In the genomic region with DNA sequence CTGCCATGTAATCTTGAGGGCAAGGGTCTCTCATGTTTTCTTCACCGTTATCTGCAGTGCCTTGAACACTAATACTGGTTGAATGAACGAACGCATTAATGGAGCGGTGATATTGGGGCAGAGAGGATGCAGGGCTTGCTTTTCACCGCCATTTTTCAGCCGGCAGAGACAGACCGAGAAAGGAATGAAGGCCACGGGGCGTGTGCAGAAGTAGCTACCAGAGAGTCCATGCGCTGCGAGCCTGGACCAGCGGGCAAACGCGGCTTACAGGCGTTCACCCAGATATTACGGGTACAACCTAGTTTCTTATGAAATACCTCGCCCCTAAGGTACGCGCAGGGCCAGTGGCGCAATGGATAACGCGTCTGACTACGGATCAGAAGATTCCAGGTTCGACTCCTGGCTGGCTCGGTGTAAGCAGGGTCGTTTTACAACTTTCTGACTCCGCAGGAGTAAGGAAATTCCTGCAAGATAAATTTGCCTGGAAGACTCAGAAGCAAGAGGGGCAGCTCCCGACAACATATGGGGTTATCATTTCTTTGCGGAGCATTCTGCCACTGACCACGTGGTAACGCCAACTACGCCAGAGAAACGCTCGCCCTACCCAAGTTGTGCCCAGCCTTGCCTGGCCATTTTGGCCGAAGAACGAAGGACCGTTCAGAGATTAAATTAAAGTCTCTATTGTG, we compare ENCODE assay signal across 8 cellular contexts.
DNase-seq lines count a peak whose midpoint lies in the region; ATAC-seq, FAIRE-seq and TF ChIP-seq lines count a peak whose summit lies in the region.

No MANE protein-coding gene starts in this region.

- DNase-seq in NCI-H1930 (lab: John Stamatoyannopoulos, UW) (peak; percentile 91 to 93), T-helper 22 cell (ENCODE audit: low read depth) (peak; percentile 79), astrocyte of the cerebellum (ENCODE audit: low read depth) (peak; percentile 83), hypothalamus (lab: John Stamatoyannopoulos, UW) (peak; percentile 34 to 95 (median 78)), retinal pigment epithelial cell (ENCODE audit: low read depth) (peak; percentile 88), GM19239 (ENCODE audit: insufficient read length, low spot score) (no peak)

- ATAC-seq in GM18498 (IDR thresholded peaks at IDR 0.05; ENCODE audit: unreplicated experiment) (peak; percentile 48), HG02970 (IDR thresholded peaks at IDR 0.05; ENCODE audit: low FRiP score, unreplicated experiment) (peak; percentile 42)

- no peak for TF ChIP-seq CTCF in astrocyte of the cerebellum (IDR thresholded peaks at IDR 0.05; ENCODE audit: low read depth, low read length, missing control alignments)
- TF ChIP-seq CTCF in retinal pigment epithelial cell (conservative IDR thresholded peaks at IDR 0.05; ENCODE audit: low read depth, low read length) = no peak

- H3K4me3 ChIP-seq in astrocyte of the cerebellum (ENCODE audit: low read depth, low read length) = peak overlapping the region; percentile 65
- H3K4me3 ChIP-seq in retinal pigment epithelial cell (ENCODE audit: low read length) = peak overlapping the region; percentile 76

- no peak for FAIRE-seq in GM19239 (lab: Jason Lieb, UNC)

- in situ Hi-C loops in astrocyte of the cerebellum (cut with HindIII; ENCODE audit: low sequenced_read_pairs) = no loop called here
